1 cellular context compared by ENCODE assay signal in the genomic region with DNA sequence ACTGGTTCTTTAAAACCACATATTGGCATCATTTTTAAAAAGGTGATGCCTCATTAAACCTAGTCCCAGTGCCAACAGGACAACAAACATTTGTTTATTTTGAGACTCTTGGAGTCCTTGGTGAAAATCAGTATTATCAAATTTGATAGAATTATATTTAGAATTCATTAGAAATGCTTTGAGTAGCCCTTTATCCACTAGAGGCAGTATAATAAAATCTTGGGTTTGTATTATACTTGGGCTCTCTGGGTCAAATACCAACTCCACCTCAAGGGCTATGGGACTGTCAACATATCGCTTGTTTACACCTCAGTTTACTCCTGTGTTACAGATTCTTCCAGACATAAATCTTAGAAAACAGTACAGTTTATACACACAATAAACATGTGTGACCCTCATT.
TF ChIP-seq lines count a peak whose summit lies in the region.

No MANE protein-coding gene starts in this region.

TF ChIP-seq in IMR-90, 13 proteins besides CTCF, POLR2A, EP300 and RAD21 (continued from another document):
- TF ChIP-seq NFE2L2 (IDR thresholded peaks at IDR 0.05; ENCODE audit: low read depth, low read length), result no peak
TF ChIP-seq in IMR-90: peak in this region for 0.
